Comparison of ENCODE assay signal across 9 cellular contexts in the genomic region with DNA sequence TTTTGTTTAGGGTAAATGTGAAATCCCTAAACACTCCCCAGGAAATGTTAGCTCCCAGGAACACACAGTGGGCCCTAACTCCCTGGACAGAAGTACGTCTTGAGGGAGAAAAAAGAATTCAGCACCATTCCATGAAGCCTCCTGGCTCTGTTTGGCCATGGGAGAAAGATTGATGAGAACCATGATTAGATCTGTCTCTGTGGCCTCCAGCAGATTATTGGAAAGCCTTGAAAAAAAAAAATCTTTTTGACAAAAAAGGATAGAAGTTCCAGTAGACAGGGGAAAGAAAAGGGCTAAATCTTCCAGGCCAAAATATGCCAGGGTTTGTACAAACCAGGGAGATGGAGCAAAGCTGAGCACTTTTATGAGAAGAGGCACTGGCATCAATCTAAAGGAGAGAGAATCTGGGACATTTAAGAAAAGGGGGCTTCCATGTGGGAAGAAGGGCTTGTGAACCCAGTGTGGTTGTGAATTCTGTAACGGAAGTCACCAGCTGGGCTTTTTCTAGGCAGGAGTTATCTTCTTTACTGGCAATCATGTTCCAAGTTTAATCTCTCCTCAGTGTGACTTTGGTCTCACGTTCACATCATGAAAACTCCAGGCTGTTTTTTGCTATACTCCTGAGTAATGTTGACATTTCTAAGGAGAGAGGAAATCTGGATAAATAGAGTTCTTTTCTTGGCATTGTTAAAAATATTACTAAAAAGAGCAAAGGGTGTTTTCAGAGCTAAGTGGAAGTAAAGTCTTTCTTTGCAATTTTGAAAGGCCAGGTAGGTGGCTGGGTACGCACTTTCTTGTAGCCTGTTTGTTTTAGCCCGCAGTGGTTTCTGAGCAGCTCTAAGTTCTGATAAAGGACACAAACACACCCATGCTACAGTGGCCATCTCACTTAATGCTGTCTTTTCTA.
DNase-seq lines count a peak whose midpoint lies in the region; ATAC-seq and TF ChIP-seq lines count a peak whose summit lies in the region.
"Had no signal": no experiment of that assay in that cellular context is flagged by ENCODE, and none has a peak within 500 bp of the region (broad histone marks: within the 10 kb centered on the region; RNA-seq: fewer than 3 reads in every experiment).

No MANE protein-coding gene starts in this region.

- intact Hi-C loops in Panc1 (cut with micrococcal nuclease; ENCODE audit: unreplicated experiment) (loop anchor here (5.0 to 10.0 kb wide), 2 partner anchors 162 to 304 kb away; no protein-coding TSS in a partner anchor), dorsolateral prefrontal cortex (cut with DNase I) (loop anchor here in 1 of 2 donors (5.0 to 10.0 kb wide), 4 partner anchors 128 to 378 kb away; no protein-coding TSS in a partner anchor)

- in situ Hi-C loops in Panc1 (cut with HindIII; ENCODE audit: low pct_unique_long_range_greater_than_20kb, low sequenced_read_pairs): no loop called here

- H3K4me3 ChIP-seq in Panc1 (ENCODE audit: low read depth in 2 of 2, low read length in 2 of 2): no peak overlapping the region
- H3K4me3 ChIP-seq in dorsolateral prefrontal cortex: no peak overlapping the region
- H3K4me3 ChIP-seq in suprapubic skin: no peak overlapping the region

- H3K9me3 Mint-ChIP-seq in memory B cell: no peaks in the 10 kb centered on the region

- H3K36me3 ChIP-seq in Panc1 (ENCODE audit: control insufficient read depth, insufficient read depth, low read length): no peaks in the 10 kb centered on the region
- H3K36me3 ChIP-seq in suprapubic skin: no peaks in the 10 kb centered on the region

- H3K9me3 ChIP-seq in Panc1 (ENCODE audit: control insufficient read depth, insufficient read depth, low read depth, low read length) (no peaks in the 10 kb centered on the region), suprapubic skin (no peaks in the 10 kb centered on the region)

- WGBS in suprapubic skin: 39% methylated on average over 5 of the region's 5 CpGs

- H3K27ac Mint-ChIP-seq in memory B cell: peak overlapping the region; percentile 56

- no peak for TF ChIP-seq EP300 in suprapubic skin (IDR thresholded peaks at IDR 0.05)

- ATAC-seq in Panc1 (no peak), memory B cell (ENCODE audit: low read depth) (no peak), HG03520 (IDR thresholded peaks at IDR 0.05; ENCODE audit: unreplicated experiment) (no peak), HG03460 (IDR thresholded peaks at IDR 0.05; ENCODE audit: unreplicated experiment) (no peak)

- H3K36me3 Mint-ChIP-seq in memory B cell: no peaks in the 10 kb centered on the region

- H3K27me3 ChIP-seq in Panc1 (ENCODE audit: control insufficient read depth, insufficient read depth, low read length) (no peaks in the 10 kb centered on the region), dorsolateral prefrontal cortex (no peaks in the 10 kb centered on the region), suprapubic skin (no peaks in the 10 kb centered on the region)

- no peak for TF ChIP-seq POLR2A in suprapubic skin (IDR thresholded peaks at IDR 0.05)

- CTCF ChIA-PET in Panc1 (lab: Charles Lee): no interaction called here

- no peak for TF ChIP-seq CTCF in Panc1 (IDR thresholded peaks at IDR 0.05)
- TF ChIP-seq CTCF in dorsolateral prefrontal cortex (IDR thresholded peaks at IDR 0.05 in 54 of 56, conservative IDR thresholded peaks at IDR 0.05 in 2 of 56; ENCODE audit: low read depth in 1 of 56, partially characterized antibody in 56 of 56): no peak
- no peak for TF ChIP-seq CTCF in suprapubic skin (IDR thresholded peaks at IDR 0.05)

- H3K4me1 ChIP-seq in Panc1 (ENCODE audit: control insufficient read depth, insufficient read depth, low read length) (peaks cover 57% of the 10 kb centered on the region), suprapubic skin (peaks cover 90% of the 10 kb centered on the region)

- H3K4me3 Mint-ChIP-seq in memory B cell: no peak overlapping the region

- peak overlapping the region; percentile 88 for H3K27ac ChIP-seq in Panc1 (ENCODE audit: low read length)
- peak overlapping the region in 39 of 59 donors; percentile 2 to 73 (median 47) for H3K27ac ChIP-seq in dorsolateral prefrontal cortex
- peak overlapping the region; percentile 73 for H3K27ac ChIP-seq in suprapubic skin

- POLR2A ChIA-PET in Panc1 (lab: Charles Lee): no interaction called here

- BruUV-seq in Panc1 (replicated peaks; lab: Mats Ljungman, UMichigan): no TSS peak

- peaks cover 24% of the 10 kb centered on the region for H3K4me1 Mint-ChIP-seq in memory B cell

- no peak for DNase-seq in Panc1 (ENCODE audit: low read depth, low spot score)
- DNase-seq in dorsolateral prefrontal cortex: no peak
- no peak for DNase-seq in memory B cell (ENCODE audit: low spot score in 2 of 2)
- no peak for DNase-seq in suprapubic skin (ENCODE audit: low spot score in 2 of 2)
- DNase-seq in SW480 (ENCODE audit: low spot score): no peak
- no peak for DNase-seq in ureter (ENCODE audit: low spot score)
- DNase-seq: activated effector memory CD4-positive, alpha-beta T cell treated with Interleukin-2 at 50 U/mL for 16 hours had no signal

- H3K27me3 Mint-ChIP-seq in memory B cell: no peaks in the 10 kb centered on the region
